In genomic region chr18:55781481-55781957, GRCh38 we compare ENCODE assay signal across 9 cellular contexts.
DNase-seq lines count a peak whose midpoint lies in the region; ATAC-seq, FAIRE-seq and TF ChIP-seq lines count a peak whose summit lies in the region.
"Had no signal": no experiment of that assay in that cellular context is flagged by ENCODE, and none has a peak within 500 bp of the region (broad histone marks: within the 10 kb centered on the region; RNA-seq: fewer than 3 reads in every experiment).

No MANE protein-coding gene starts in this region.

- peak; percentile 80 to 83 for TF ChIP-seq RAD21 in K562 (CRISPR knock-in tag; conservative IDR thresholded peaks at IDR 0.05 in 1 of 2, IDR thresholded peaks at IDR 0.05 in 1 of 2)

- no peaks in the 10 kb centered on the region for H4K20me1 ChIP-seq in K562 (replicated peaks; ENCODE audit: control insufficient read depth, insufficient read depth, low read length)

- no peak for TF ChIP-seq POLR2A in K562 (conservative IDR thresholded peaks at IDR 0.05)
- no peak for TF ChIP-seq POLR2A in suprapubic skin (IDR thresholded peaks at IDR 0.05)

- no peak overlapping the region for H3K4me2 ChIP-seq in K562 (ENCODE audit: insufficient read depth, low read length)

- no peak overlapping the region for H3K27ac ChIP-seq in K562 (ENCODE audit: extremely low read depth, low read depth, low read length)
- no peak overlapping the region for H3K27ac ChIP-seq in suprapubic skin
- H3K27ac ChIP-seq: SJCRH30 had no signal

- CTCF ChIA-PET in K562 (lab: Yijun Ruan, JAX; ENCODE audit: low intra/inter-chr PET ratio): interaction anchor here (1.0 to 1.8 kb wide), 3 partner anchors 204 to 547 kb away, joined by 3 to 12 read pairs (median 8); no protein-coding TSS in a partner anchor
- CTCF ChIA-PET in activated CD8-positive, alpha-beta T cell treated with anti-CD3 and anti-CD28 coated beads for 36 hours (lab: Charles Lee): no interaction called here

- H3K4me3 ChIP-seq in K562 (no peak overlapping the region), suprapubic skin (no peak overlapping the region)
- H3K4me3 ChIP-seq: SJCRH30 had no signal

- WGBS in K562 (ENCODE audit: insufficient coverage, low coverage, missing lambda C conversion rate): 46% methylated on average over 5 of the region's 6 CpGs
- WGBS in suprapubic skin: 49% methylated on average over 6 of the region's 6 CpGs

- no peak for TF ChIP-seq EP300 in K562 (IDR thresholded peaks at IDR 0.05; ENCODE audit: low read length)
- no peak for TF ChIP-seq EP300 in suprapubic skin (IDR thresholded peaks at IDR 0.05)

- no TSS peak for BruUV-seq in K562 (replicated peaks; lab: Mats Ljungman, UMichigan)

- peaks cover 15% of the 10 kb centered on the region for H3K4me1 Mint-ChIP-seq in activated CD8-positive, alpha-beta T cell treated with anti-CD3 and anti-CD28 coated beads for 36 hours (ENCODE audit: low read depth)
- H3K4me1 Mint-ChIP-seq in activated T-helper 2 cell treated with anti-CD3 and anti-CD28 coated beads, Interferon-gamma antibody, Interleukin-2, Interleukin-4, amounts not matched to agents 10 μg/mL and 5 μg/mL and 100 μg/mL, durations not matched to agents 14 hours and 24 hours and 36 hours (ENCODE audit: low read depth): peaks cover 12% of the 10 kb centered on the region

- ATAC-seq in K562 (peak; percentile 75; the same call in 2 of the 3 replicates), GM18870 (IDR thresholded peaks at IDR 0.05; ENCODE audit: unreplicated experiment) (no peak)
- no peak for ATAC-seq in activated CD8-positive, alpha-beta T cell treated with anti-CD3 and anti-CD28 coated beads for 36 hours

- no peaks in the 10 kb centered on the region for H3K9me3 Mint-ChIP-seq in activated CD8-positive, alpha-beta T cell treated with anti-CD3 and anti-CD28 coated beads for 36 hours
- no peaks in the 10 kb centered on the region for H3K9me3 Mint-ChIP-seq in activated T-helper 2 cell treated with anti-CD3 and anti-CD28 coated beads, Interferon-gamma antibody, Interleukin-2, Interleukin-4, amounts not matched to agents 10 μg/mL and 5 μg/mL and 100 μg/mL, durations not matched to agents 14 hours and 24 hours and 36 hours

- H3K9me3 ChIP-seq in K562 (replicated peaks; ENCODE audit: control insufficient read depth, insufficient read depth, low read depth, low read length): no peaks in the 10 kb centered on the region; the same call in 1 of the 2 replicates
- H3K9me3 ChIP-seq in suprapubic skin: no peaks in the 10 kb centered on the region
- H3K9me3 ChIP-seq: SJCRH30 had no signal

- in situ Hi-C loops in K562 (cut with MboI): loop anchor here (25.0 kb wide), 1 partner anchor 544 kb away; no protein-coding TSS in a partner anchor

- H3K9me1 ChIP-seq in K562 (ENCODE audit: control insufficient read depth, insufficient read depth, low read length): no peaks in the 10 kb centered on the region

- H2AFZ ChIP-seq in K562 (ENCODE audit: low read depth, low read length): no peak overlapping the region

- H3K27ac Mint-ChIP-seq in activated CD8-positive, alpha-beta T cell treated with anti-CD3 and anti-CD28 coated beads for 36 hours: no peak overlapping the region
- no peak overlapping the region for H3K27ac Mint-ChIP-seq in activated T-helper 2 cell treated with anti-CD3 and anti-CD28 coated beads, Interferon-gamma antibody, Interleukin-2, Interleukin-4, amounts not matched to agents 10 μg/mL and 5 μg/mL and 100 μg/mL, durations not matched to agents 14 hours and 24 hours and 36 hours

- no peaks in the 10 kb centered on the region for H3K36me3 Mint-ChIP-seq in activated CD8-positive, alpha-beta T cell treated with anti-CD3 and anti-CD28 coated beads for 36 hours (ENCODE audit: low read depth)
- no peaks in the 10 kb centered on the region for H3K36me3 Mint-ChIP-seq in activated T-helper 2 cell treated with anti-CD3 and anti-CD28 coated beads, Interferon-gamma antibody, Interleukin-2, Interleukin-4, amounts not matched to agents 10 μg/mL and 5 μg/mL and 100 μg/mL, durations not matched to agents 14 hours and 24 hours and 36 hours (ENCODE audit: low read depth)

- FAIRE-seq in K562 (lab: Jason Lieb, UNC): peak; percentile 82

- intact Hi-C loops in K562 (cut with micrococcal nuclease): loop anchor here (1.0 to 10.0 kb wide), 5 partner anchors 193 to 793 kb away; partner anchors contain the start of gene TCF4
- intact Hi-C loops in activated CD8-positive, alpha-beta T cell treated with anti-CD3 and anti-CD28 coated beads for 36 hours (cut with micrococcal nuclease): no loop called here
- intact Hi-C loops in activated T-helper 2 cell treated with anti-CD3 and anti-CD28 coated beads, Interferon-gamma antibody, Interleukin-2, Interleukin-4, amounts not matched to agents 10 μg/mL and 5 μg/mL and 100 μg/mL, durations not matched to agents 14 hours and 24 hours and 36 hours (cut with micrococcal nuclease): loop anchor here (10.0 kb wide), 1 partner anchor 537 kb away; no protein-coding TSS in a partner anchor

- TF ChIP-seq CTCF in K562 (IDR thresholded peaks at IDR 0.05 in 2 of 3, conservative IDR thresholded peaks at IDR 0.05 in 1 of 3; ENCODE audit: insufficient read depth in 2 of 3, low read depth in 1 of 3, low read length in 3 of 3): peak; percentile 49 to 66 (median 64); a peak in 5 of 6 replicates
- peak; percentile 43 to 51 for TF ChIP-seq CTCF in suprapubic skin (IDR thresholded peaks at IDR 0.05)
- TF ChIP-seq CTCF in activated CD8-positive, alpha-beta T cell treated with anti-CD3 and anti-CD28 coated beads for 36 hours (IDR thresholded peaks at IDR 0.05): no peak

- H3K27me3 Mint-ChIP-seq in activated CD8-positive, alpha-beta T cell treated with anti-CD3 and anti-CD28 coated beads for 36 hours: peaks cover 44% of the 10 kb centered on the region
- peaks cover 51% of the 10 kb centered on the region for H3K27me3 Mint-ChIP-seq in activated T-helper 2 cell treated with anti-CD3 and anti-CD28 coated beads, Interferon-gamma antibody, Interleukin-2, Interleukin-4, amounts not matched to agents 10 μg/mL and 5 μg/mL and 100 μg/mL, durations not matched to agents 14 hours and 24 hours and 36 hours (ENCODE audit: low read depth)

- peaks cover 3 to 10% of the 10 kb centered on the region in 2 experiments; a peak in 4 of 5 replicates for H3K4me1 ChIP-seq in K562 (replicated peaks in 1 of 2; ENCODE audit: control insufficient read depth in 2 of 2, insufficient read depth in 2 of 2, low read length in 2 of 2)
- H3K4me1 ChIP-seq in suprapubic skin: peaks cover 15% of the 10 kb centered on the region

- DNase-seq in EL (peak; percentile 72), NCI-H1694 (lab: John Stamatoyannopoulos, UW) (peak; percentile 69), K562 (ENCODE audit: extremely low read depth in 1 of 4, low spot score in 3 of 4) (peak in 3 of 4 experiments; percentile 11 to 54 (median 42)), iPS-NIHi11 (ENCODE audit: low spot score) (peak; percentile 51), suprapubic skin (ENCODE audit: low spot score in 2 of 2) (no peak)
- no peak for DNase-seq in activated CD8-positive, alpha-beta T cell treated with anti-CD3 and anti-CD28 coated beads for 36 hours
- no peak for DNase-seq in activated T-helper 2 cell treated with anti-CD3 and anti-CD28 coated beads, Interferon-gamma antibody, Interleukin-2, Interleukin-4, amounts not matched to agents 10 μg/mL and 5 μg/mL and 100 μg/mL, durations not matched to agents 14 hours and 24 hours and 36 hours (ENCODE audit: low spot score)

- no peaks in the 10 kb centered on the region for H3K79me2 ChIP-seq in K562 (ENCODE audit: control insufficient read depth, insufficient read depth, low read length)

- H3K27me3 ChIP-seq in K562 (ENCODE audit: control insufficient read depth in 2 of 2, insufficient read depth in 2 of 2, low read length in 2 of 2) (no peaks in the 10 kb centered on the region), suprapubic skin (no peaks in the 10 kb centered on the region)
- H3K27me3 ChIP-seq: SJCRH30 had no signal

- H3K4me3 Mint-ChIP-seq in activated CD8-positive, alpha-beta T cell treated with anti-CD3 and anti-CD28 coated beads for 36 hours: no peak overlapping the region
- H3K4me3 Mint-ChIP-seq in activated T-helper 2 cell treated with anti-CD3 and anti-CD28 coated beads, Interferon-gamma antibody, Interleukin-2, Interleukin-4, amounts not matched to agents 10 μg/mL and 5 μg/mL and 100 μg/mL, durations not matched to agents 14 hours and 24 hours and 36 hours (ENCODE audit: low read depth): no peak overlapping the region

- H3K36me3 ChIP-seq in K562 (ENCODE audit: control insufficient read depth, insufficient read depth, low read length): no peaks in the 10 kb centered on the region
- H3K36me3 ChIP-seq in suprapubic skin: no peaks in the 10 kb centered on the region
- H3K36me3 ChIP-seq: SJCRH30 had no signal

- POLR2A ChIA-PET in K562 (lab: Yijun Ruan, JAX): interaction anchor here (1.0 kb wide), 1 partner anchor 440 kb away, joined by 4 read pairs; no protein-coding TSS in a partner anchor
- POLR2A ChIA-PET in activated CD8-positive, alpha-beta T cell treated with anti-CD3 and anti-CD28 coated beads for 36 hours (lab: Charles Lee): no interaction called here

- no peak overlapping the region for H3K9ac ChIP-seq in K562 (ENCODE audit: insufficient read depth in 1 of 2, low read depth in 2 of 2, low read length in 2 of 2)

TF ChIP-seq in K562, 482 proteins besides CTCF, POLR2A, EP300 and RAD21 (continues in another document):
- TF ChIP-seq SMC3 (conservative IDR thresholded peaks at IDR 0.05; ENCODE audit: insufficient read depth, low read depth, low read length) (peak; percentile 60), ZNF639 (CRISPR knock-in tag; conservative IDR thresholded peaks at IDR 0.05 in 1 of 2, IDR thresholded peaks at IDR 0.05 in 1 of 2) (no peak), ZSCAN29 (IDR thresholded peaks at IDR 0.05) (peak; percentile 99), CC2D1A (IDR thresholded peaks at IDR 0.05) (0 out of 2 replicates have a peak, but pooled peaks have one; percentile 15), HNRNPH1 (optimal IDR thresholded peaks at IDR 0.05; ENCODE audit: low read depth, low read length) (no peak), ARID2 (IDR thresholded peaks at IDR 0.05) (peak; percentile 84)

Comparison
In these comparisons a context has a peak if more than half of its experiments do, and no peak if none do; other contexts are left out.
1. DNase-seq: peak in EL (single experiment), NCI-H1694 (single experiment), K562 (3 of 4) and iPS-NIHi11 (single experiment); none in suprapubic skin (0 of 2), activated CD8-positive, alpha-beta T cell treated with anti-CD3 and anti-CD28 coated beads for 36 hours (single experiment) and activated T-helper 2 cell treated with anti-CD3 and anti-CD28 coated beads, Interferon-gamma antibody, Interleukin-2, Interleukin-4, amounts not matched to agents 10 μg/mL and 5 μg/mL and 100 μg/mL, durations not matched to agents 14 hours and 24 hours and 36 hours (single experiment).